1 cellular context compared by ENCODE assay signal in genomic region chr1:180271640-180272255, GRCh38.
TF ChIP-seq lines count a peak whose summit lies in the region.

No MANE protein-coding gene starts in this region.

TF ChIP-seq in K562, 482 proteins besides CTCF, POLR2A, EP300 and RAD21:
- TF ChIP-seq, protein P1, sequence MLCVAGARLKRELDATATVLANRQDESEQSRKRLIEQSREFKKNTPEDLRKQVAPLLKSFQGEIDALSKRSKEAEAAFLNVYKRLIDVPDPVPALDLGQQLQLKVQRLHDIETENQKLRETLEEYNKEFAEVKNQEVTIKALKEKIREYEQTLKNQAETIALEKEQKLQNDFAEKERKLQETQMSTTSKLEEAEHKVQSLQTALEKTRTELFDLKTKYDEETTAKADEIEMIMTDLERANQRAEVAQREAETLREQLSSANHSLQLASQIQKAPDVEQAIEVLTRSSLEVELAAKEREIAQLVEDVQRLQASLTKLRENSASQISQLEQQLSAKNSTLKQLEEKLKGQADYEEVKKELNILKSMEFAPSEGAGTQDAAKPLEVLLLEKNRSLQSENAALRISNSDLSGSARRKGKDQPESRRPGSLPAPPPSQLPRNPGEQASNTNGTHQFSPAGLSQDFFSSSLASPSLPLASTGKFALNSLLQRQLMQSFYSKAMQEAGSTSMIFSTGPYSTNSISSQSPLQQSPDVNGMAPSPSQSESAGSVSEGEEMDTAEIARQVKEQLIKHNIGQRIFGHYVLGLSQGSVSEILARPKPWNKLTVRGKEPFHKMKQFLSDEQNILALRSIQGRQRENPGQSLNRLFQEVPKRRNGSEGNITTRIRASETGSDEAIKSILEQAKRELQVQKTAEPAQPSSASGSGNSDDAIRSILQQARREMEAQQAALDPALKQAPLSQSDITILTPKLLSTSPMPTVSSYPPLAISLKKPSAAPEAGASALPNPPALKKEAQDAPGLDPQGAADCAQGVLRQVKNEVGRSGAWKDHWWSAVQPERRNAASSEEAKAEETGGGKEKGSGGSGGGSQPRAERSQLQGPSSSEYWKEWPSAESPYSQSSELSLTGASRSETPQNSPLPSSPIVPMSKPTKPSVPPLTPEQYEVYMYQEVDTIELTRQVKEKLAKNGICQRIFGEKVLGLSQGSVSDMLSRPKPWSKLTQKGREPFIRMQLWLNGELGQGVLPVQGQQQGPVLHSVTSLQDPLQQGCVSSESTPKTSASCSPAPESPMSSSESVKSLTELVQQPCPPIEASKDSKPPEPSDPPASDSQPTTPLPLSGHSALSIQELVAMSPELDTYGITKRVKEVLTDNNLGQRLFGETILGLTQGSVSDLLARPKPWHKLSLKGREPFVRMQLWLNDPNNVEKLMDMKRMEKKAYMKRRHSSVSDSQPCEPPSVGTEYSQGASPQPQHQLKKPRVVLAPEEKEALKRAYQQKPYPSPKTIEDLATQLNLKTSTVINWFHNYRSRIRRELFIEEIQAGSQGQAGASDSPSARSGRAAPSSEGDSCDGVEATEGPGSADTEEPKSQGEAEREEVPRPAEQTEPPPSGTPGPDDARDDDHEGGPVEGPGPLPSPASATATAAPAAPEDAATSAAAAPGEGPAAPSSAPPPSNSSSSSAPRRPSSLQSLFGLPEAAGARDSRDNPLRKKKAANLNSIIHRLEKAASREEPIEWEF (CRISPR knock-in tag; IDR thresholded peaks at IDR 0.05), result no peak
- TF ChIP-seq BRCA1 (IDR thresholded peaks at IDR 0.05) (no peak), BRCA1 (CRISPR knock-in tag; IDR thresholded peaks at IDR 0.05) (no peak), ZBTB7A (IDR thresholded peaks at IDR 0.05; ENCODE audit: borderline replicate concordance, control insufficient read depth, low read depth, low read length) (0 out of 2 replicates have a peak, but pooled peaks have one; percentile 0), POLR2G (IDR thresholded peaks at IDR 0.05; ENCODE audit: low read depth, low read length) (0 out of 2 replicates have a peak, but pooled peaks have one; percentile 33), KLF16 (IDR thresholded peaks at IDR 0.05) (no peak), E4F1 (CRISPR knock-in tag; IDR thresholded peaks at IDR 0.05; ENCODE audit: borderline replicate concordance) (no peak), POLR3A (IDR thresholded peaks at IDR 0.05; ENCODE audit: borderline replicate concordance, extremely low read depth, insufficient read depth, insufficient read length) (no peak)
